ENCODE assay signal across 11 cellular contexts in genomic region chr17:79747508-79748295, GRCh38. TPM values are rescaled to one million over a fixed set of nuclear protein-coding genes. Genes with fewer than 3 reads are reported as not detected.
DNase-seq lines count a peak whose midpoint lies in the region; ATAC-seq and TF ChIP-seq lines count a peak whose summit lies in the region.
"Had no signal": no experiment of that assay in that cellular context is flagged by ENCODE, and none has a peak within 500 bp of the region (broad histone marks: within the 10 kb centered on the region; RNA-seq: fewer than 3 reads in every experiment).

No MANE protein-coding gene starts in this region.

- DNase-seq in DMS79 treated with DMSO at 0.1 percent for 48 hours (lab: John Stamatoyannopoulos, UW): peak; percentile 14
- no peak for DNase-seq in DMS79 (lab: John Stamatoyannopoulos, UW)
- DNase-seq in NCI-H1930 (lab: John Stamatoyannopoulos, UW): peak; percentile 26 to 50
- DNase-seq in osteoblast (ENCODE audit: insufficient read length, low spot score, missing footprints): peak; percentile 75
- DNase-seq in OCI-M2 (lab: John Stamatoyannopoulos, UW; ENCODE audit: unreplicated experiment): no peak
- DNase-seq in brain microvascular endothelial cell: no peak
- DNase-seq: activated CD4-positive, alpha-beta memory T cell treated with anti-CD3 and anti-CD28 coated beads for 36 hours; foreskin keratinocyte had no signal

- H3K4me3 ChIP-seq in ectodermal cell (ENCODE audit: insufficient read depth, low read depth, low read length) (peak overlapping the region; percentile 19), osteoblast (ENCODE audit: insufficient read depth, low read length) (no peak overlapping the region), brain microvascular endothelial cell (ENCODE audit: low read depth, low read length) (no peak overlapping the region)

- ATAC-seq in GM21737 (IDR thresholded peaks at IDR 0.05; ENCODE audit: unreplicated experiment): no peak
- ATAC-seq: foreskin keratinocyte had no signal

- H4K20me1 ChIP-seq in osteoblast (ENCODE audit: insufficient read depth, low read length): no peaks in the 10 kb centered on the region

- H3K9me3 ChIP-seq in ectodermal cell (ENCODE audit: control insufficient read depth, low read length) (no peaks in the 10 kb centered on the region), osteoblast (ENCODE audit: low read depth, low read length) (no peaks in the 10 kb centered on the region)

- WGBS in ectodermal cell, 2 experiments: 4% methylated on average over 74 of the region's 74 CpGs

- H3K79me2 ChIP-seq in osteoblast (ENCODE audit: insufficient read depth, low read length): no peaks in the 10 kb centered on the region

- H3K4me1 ChIP-seq in ectodermal cell (ENCODE audit: control insufficient read depth, insufficient read depth, low read length): peaks cover 26% of the 10 kb centered on the region
- peaks cover 4% of the 10 kb centered on the region for H3K4me1 ChIP-seq in osteoblast (ENCODE audit: insufficient read depth, low read length)
- H3K4me1 ChIP-seq: foreskin keratinocyte had no signal

- H3K36me3 ChIP-seq in ectodermal cell (ENCODE audit: control insufficient read depth, insufficient read depth, low read length): no peaks in the 10 kb centered on the region
- no peaks in the 10 kb centered on the region for H3K36me3 ChIP-seq in osteoblast (ENCODE audit: insufficient read depth, low read length)
- H3K36me3 ChIP-seq in brain microvascular endothelial cell (replicated peaks): no peaks in the 10 kb centered on the region

- in situ Hi-C loops in brain microvascular endothelial cell (cut with HindIII; ENCODE audit: low pct_ligation_motif_present, low sequenced_read_pairs): no loop called here

- H3K27me3 ChIP-seq in ectodermal cell (ENCODE audit: control insufficient read depth, insufficient read depth, low read length, poor library complexity, severe bottlenecking) (peaks cover 45% of the 10 kb centered on the region), osteoblast (ENCODE audit: insufficient read depth, low read length) (peaks cover 59% of the 10 kb centered on the region), brain microvascular endothelial cell (replicated peaks) (peaks cover 34% of the 10 kb centered on the region)

- TF ChIP-seq CTCF in osteoblast (IDR thresholded peaks at IDR 0.05; ENCODE audit: extremely low read depth, low read depth, low read length) (no peak), brain microvascular endothelial cell (IDR thresholded peaks at IDR 0.05; ENCODE audit: low read depth, low read length, missing control alignments) (no peak)

- H2AFZ ChIP-seq in osteoblast (ENCODE audit: low read length): no peak overlapping the region

- H3K4me2 ChIP-seq in osteoblast (ENCODE audit: insufficient read depth, low read length): no peak overlapping the region

- H3K27ac ChIP-seq in ectodermal cell (ENCODE audit: insufficient read depth, low read depth, low read length, poor library complexity, severe bottlenecking): no peak overlapping the region
- H3K27ac ChIP-seq in osteoblast (ENCODE audit: low read depth, low read length): no peak overlapping the region
- no peak overlapping the region for H3K27ac ChIP-seq in brain microvascular endothelial cell
- H3K27ac ChIP-seq: foreskin keratinocyte had no signal

RNA-seq across cellular contexts. Expression of gene ENPP7, which starts 17.0 kb away (rescaled TPM):
- not detected for polyA plus RNA-seq in ectodermal cell (2013, experiment 1 of 4)
- polyA plus RNA-seq in ectodermal cell (2013, experiment 2 of 4): not detected
- not detected for polyA plus RNA-seq in ectodermal cell (2013, experiment 3 of 4)
- not detected for polyA plus RNA-seq in ectodermal cell (2013, experiment 4 of 4)
- total RNA-seq in osteoblast: not detected in 2 replicates
- total RNA-seq: A172, foreskin keratinocyte had no signal
- polyA plus RNA-seq: foreskin keratinocyte had no signal

RNA-seq across cellular contexts. Expression of gene CBX2, which starts 30.2 kb away (rescaled TPM):
- polyA plus RNA-seq in ectodermal cell (2013, experiment 1 of 4): 131 TPM
- 138 TPM for polyA plus RNA-seq in ectodermal cell (2013, experiment 2 of 4)
- 105 TPM for polyA plus RNA-seq in ectodermal cell (2013, experiment 3 of 4)
- polyA plus RNA-seq in ectodermal cell (2013, experiment 4 of 4): 110 TPM
- total RNA-seq in osteoblast: 0.88 and 1.1 TPM in 2 replicates

RNA-seq across cellular contexts. Expression of gene CBX8, which starts 49.2 kb away (rescaled TPM):
- 10.4 TPM for polyA plus RNA-seq in ectodermal cell (2013, experiment 1 of 4)
- 8.2 TPM for polyA plus RNA-seq in ectodermal cell (2013, experiment 2 of 4)
- 6.6 TPM for polyA plus RNA-seq in ectodermal cell (2013, experiment 3 of 4)
- 7.7 TPM for polyA plus RNA-seq in ectodermal cell (2013, experiment 4 of 4)
- 2.4 and 3.3 TPM in 2 replicates for total RNA-seq in osteoblast

Comparison
In these comparisons a context has a peak if more than half of its experiments do, and no peak if none do; other contexts are left out.
1. DNase-seq: peak in DMS79 treated with DMSO at 0.1 percent for 48 hours (single experiment), NCI-H1930 (2 of 2) and osteoblast (single experiment); none in DMS79 (single experiment), OCI-M2 (single experiment) and brain microvascular endothelial cell (single experiment).